ENCODE assay signal across 19 cellular contexts in the genomic region with DNA sequence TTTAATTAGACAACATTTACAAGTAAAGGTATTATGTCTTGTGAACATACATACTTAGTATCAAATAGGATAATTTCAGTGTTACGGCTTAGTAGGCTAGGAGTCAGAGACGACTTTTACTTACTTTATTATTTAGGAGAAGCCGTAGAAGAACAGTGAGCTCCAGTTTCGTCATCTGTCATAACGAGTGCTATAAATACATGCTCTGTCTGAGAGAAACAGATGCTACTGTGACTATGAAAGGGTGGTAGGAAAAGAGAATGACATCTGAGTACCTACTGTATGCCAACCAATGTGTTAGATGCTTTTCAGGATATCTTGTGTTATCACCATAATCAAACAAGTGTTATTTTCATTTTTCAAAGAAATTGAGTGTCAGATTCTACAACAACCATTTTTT.
DNase-seq lines count a peak whose midpoint lies in the region; ATAC-seq and TF ChIP-seq lines count a peak whose summit lies in the region.
"Had no signal": no experiment of that assay in that cellular context is flagged by ENCODE, and none has a peak within 500 bp of the region (broad histone marks: within the 10 kb centered on the region; RNA-seq: fewer than 3 reads in every experiment).

No MANE protein-coding gene starts in this region.

- H3K27me3 ChIP-seq in heart right ventricle, result no peaks in the 10 kb centered on the region

- H3K4me1 ChIP-seq in heart right ventricle, result peaks cover 0 to 3% (median 0%) of the 10 kb centered on the region in 9 donors
- H3K4me1 ChIP-seq: Caco-2 had no signal

- intact Hi-C loops in heart right ventricle (cut with DNase I), result no loop called here

- no peaks in the 10 kb centered on the region for H3K9me3 Mint-ChIP-seq in nephron
- H3K9me3 Mint-ChIP-seq: CD4-positive, alpha-beta T cell; HFFc6 had no signal

- peak overlapping the region in 9 of 10 donors; percentile 17 to 71 (median 49) for H3K27ac ChIP-seq in heart right ventricle

- H3K27me3 Mint-ChIP-seq in nephron (ENCODE audit: low read depth), result no peaks in the 10 kb centered on the region

- H3K36me3 Mint-ChIP-seq in nephron (ENCODE audit: low read depth), result peaks cover 3% of the 10 kb centered on the region

- peak overlapping the region in 2 of 10 donors; percentile 2 to 25 for H3K4me3 ChIP-seq in heart right ventricle
- H3K4me3 ChIP-seq: K562 had no signal

- peaks cover 50% of the 10 kb centered on the region for H3K4me1 Mint-ChIP-seq in nephron

- H3K9me3 ChIP-seq in heart right ventricle, result no peaks in the 10 kb centered on the region
- H3K9me3 ChIP-seq: Caco-2 had no signal

- WGBS in heart right ventricle, 2 donors, result 64 to 65% methylated on average over 5 of the region's 5 CpGs

- H3K27ac Mint-ChIP-seq in nephron, result peak overlapping the region in 2 of 3 experiments; percentile 58 to 61
- H3K27ac Mint-ChIP-seq: CD4-positive, alpha-beta T cell; HFFc6 had no signal

- ATAC-seq in heart right ventricle (peak in 6 of 8 donors; percentile 66 to 92 (median 82)), GM21723 (IDR thresholded peaks at IDR 0.05; ENCODE audit: unreplicated experiment) (no peak), GM21786 (IDR thresholded peaks at IDR 0.05; ENCODE audit: unreplicated experiment) (no peak)
- ATAC-seq: K562, Panc1 had no signal

- DNase-seq in NCI-H2107 treated with DMSO at 0.1 percent for 48 hours (lab: John Stamatoyannopoulos, UW; ENCODE audit: unreplicated experiment) (peak; percentile 22), NCI-H2107 (lab: John Stamatoyannopoulos, UW) (no peak), heart right ventricle (no peak), AG08395 (ENCODE audit: low spot score) (no peak), ureter (ENCODE audit: low spot score) (no peak)
- DNase-seq: Caco-2; CD4-positive, alpha-beta T cell; DMS53; EL; HFFc6; NCI-H1105; NCI-H1694; NCI-H446 treated with DMSO at 0.1 percent for 48 hours; NCI-H69 had no signal

- TF ChIP-seq CTCF in heart right ventricle (IDR thresholded peaks at IDR 0.05), result no peak
- TF ChIP-seq CTCF in nephron (IDR thresholded peaks at IDR 0.05; ENCODE audit: unreplicated experiment in 3 of 3), result no peak

- H3K36me3 ChIP-seq in heart right ventricle, result no peaks in the 10 kb centered on the region

- no peak overlapping the region for H3K4me3 Mint-ChIP-seq in nephron
- H3K4me3 Mint-ChIP-seq: CD4-positive, alpha-beta T cell; HFFc6 had no signal

Comparison
In these comparisons a context has a peak if more than half of its experiments do, and no peak if none do; other contexts are left out.
1. ATAC-seq: peak in heart right ventricle (6 of 8); none in GM21723 (single experiment) and GM21786 (single experiment).